In the genomic region with DNA sequence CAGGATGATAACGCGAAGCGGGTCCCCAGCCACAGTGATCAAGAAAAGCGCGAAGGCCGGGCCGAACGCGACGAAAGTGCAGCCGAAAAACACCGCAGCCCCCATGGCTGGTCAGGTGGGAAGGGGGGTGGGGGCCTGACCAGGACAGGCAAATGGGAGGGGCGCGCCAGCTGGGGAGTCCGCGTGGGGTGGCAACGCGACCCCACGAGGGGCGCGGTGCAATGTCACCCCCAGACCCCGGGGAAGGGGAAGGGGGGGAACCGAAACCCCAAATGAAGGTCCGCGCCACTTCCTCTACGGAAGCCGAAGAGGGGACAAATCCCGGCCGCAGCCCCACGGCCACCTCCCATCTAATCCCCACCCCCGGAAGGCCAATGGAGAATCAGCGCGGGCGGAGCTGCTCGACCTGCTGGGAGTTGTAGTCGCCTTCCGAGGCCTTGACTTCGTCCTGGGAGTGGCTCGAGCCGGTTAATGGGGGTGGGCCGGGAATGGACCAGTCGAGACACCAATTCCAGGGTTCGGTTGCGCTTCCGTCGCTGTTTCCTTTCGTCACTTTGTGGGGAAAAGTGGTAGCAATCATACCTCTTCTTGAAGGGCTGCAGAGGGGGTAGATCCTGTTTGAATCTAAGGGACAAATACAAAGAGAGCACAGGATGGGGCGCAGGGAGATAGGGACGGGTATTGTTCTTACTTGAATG, we compare ENCODE assay signal across 1 cellular context.
TF ChIP-seq lines count a peak whose summit lies in the region.

Gene APH1A (minus strand): TSS at position 311 of the 698 bp plus-strand sequence. CDS start 206 bp downstream, at position 105.

TF ChIP-seq in HepG2, 621 proteins besides CTCF, POLR2A, EP300 and RAD21 (continued from another document and continues in another):
- TF ChIP-seq ZNF503 (CRISPR knock-in tag; IDR thresholded peaks at IDR 0.05) = 0 out of 2 replicates have a peak, but pooled peaks have one; percentile 49
- no peak for TF ChIP-seq HNRNPK (IDR thresholded peaks at IDR 0.05; ENCODE audit: low read depth, low read length, poor library complexity, severe bottlenecking)
- 0 out of 2 replicates have a peak, but pooled peaks have one; percentile 16 for TF ChIP-seq PHF21A (CRISPR knock-in tag; IDR thresholded peaks at IDR 0.05)
- no peak for TF ChIP-seq SIX4 (CRISPR knock-in tag; IDR thresholded peaks at IDR 0.05)
- peak; percentile 94; the same call in 1 of the 2 replicates for TF ChIP-seq ZBTB10 (CRISPR knock-in tag; IDR thresholded peaks at IDR 0.05; ENCODE audit: borderline replicate concordance)
- no peak for TF ChIP-seq DNMT3B (CRISPR knock-in tag; conservative IDR thresholded peaks at IDR 0.05)
- no peak for TF ChIP-seq MAFK (conservative IDR thresholded peaks at IDR 0.05 in 1 of 2, IDR thresholded peaks at IDR 0.05 in 1 of 2; ENCODE audit: low read length in 2 of 2)
- TF ChIP-seq ZNF552 (CRISPR knock-in tag; IDR thresholded peaks at IDR 0.05; ENCODE audit: borderline replicate concordance) = no peak
- TF ChIP-seq CHCHD3 (CRISPR knock-in tag; IDR thresholded peaks at IDR 0.05) = no peak
- TF ChIP-seq SMYD3 (CRISPR knock-in tag; IDR thresholded peaks at IDR 0.05) = no peak
- no peak for TF ChIP-seq ATF6 (CRISPR knock-in tag; conservative IDR thresholded peaks at IDR 0.05)
- TF ChIP-seq PAXIP1 (CRISPR knock-in tag; conservative IDR thresholded peaks at IDR 0.05) = no peak
- no peak for TF ChIP-seq MTA3 (CRISPR knock-in tag; IDR thresholded peaks at IDR 0.05)
- TF ChIP-seq ARNT2 (CRISPR knock-in tag; IDR thresholded peaks at IDR 0.05; ENCODE audit: low read depth) = peak; percentile 60; the same call in 1 of the 2 replicates
- TF ChIP-seq KDM3A (CRISPR knock-in tag; IDR thresholded peaks at IDR 0.05; ENCODE audit: low read depth) = no peak; the same call in 1 of the 2 replicates
- TF ChIP-seq GABPA (IDR thresholded peaks at IDR 0.05; ENCODE audit: low read depth, low read length) = peak; percentile 80
- TF ChIP-seq GABPA (CRISPR knock-in tag; IDR thresholded peaks at IDR 0.05; ENCODE audit: low read depth) = peak; percentile 96
- peak; percentile 12; the same call in 1 of the 2 replicates for TF ChIP-seq POGK (CRISPR knock-in tag; conservative IDR thresholded peaks at IDR 0.05)
- TF ChIP-seq, protein P1, sequence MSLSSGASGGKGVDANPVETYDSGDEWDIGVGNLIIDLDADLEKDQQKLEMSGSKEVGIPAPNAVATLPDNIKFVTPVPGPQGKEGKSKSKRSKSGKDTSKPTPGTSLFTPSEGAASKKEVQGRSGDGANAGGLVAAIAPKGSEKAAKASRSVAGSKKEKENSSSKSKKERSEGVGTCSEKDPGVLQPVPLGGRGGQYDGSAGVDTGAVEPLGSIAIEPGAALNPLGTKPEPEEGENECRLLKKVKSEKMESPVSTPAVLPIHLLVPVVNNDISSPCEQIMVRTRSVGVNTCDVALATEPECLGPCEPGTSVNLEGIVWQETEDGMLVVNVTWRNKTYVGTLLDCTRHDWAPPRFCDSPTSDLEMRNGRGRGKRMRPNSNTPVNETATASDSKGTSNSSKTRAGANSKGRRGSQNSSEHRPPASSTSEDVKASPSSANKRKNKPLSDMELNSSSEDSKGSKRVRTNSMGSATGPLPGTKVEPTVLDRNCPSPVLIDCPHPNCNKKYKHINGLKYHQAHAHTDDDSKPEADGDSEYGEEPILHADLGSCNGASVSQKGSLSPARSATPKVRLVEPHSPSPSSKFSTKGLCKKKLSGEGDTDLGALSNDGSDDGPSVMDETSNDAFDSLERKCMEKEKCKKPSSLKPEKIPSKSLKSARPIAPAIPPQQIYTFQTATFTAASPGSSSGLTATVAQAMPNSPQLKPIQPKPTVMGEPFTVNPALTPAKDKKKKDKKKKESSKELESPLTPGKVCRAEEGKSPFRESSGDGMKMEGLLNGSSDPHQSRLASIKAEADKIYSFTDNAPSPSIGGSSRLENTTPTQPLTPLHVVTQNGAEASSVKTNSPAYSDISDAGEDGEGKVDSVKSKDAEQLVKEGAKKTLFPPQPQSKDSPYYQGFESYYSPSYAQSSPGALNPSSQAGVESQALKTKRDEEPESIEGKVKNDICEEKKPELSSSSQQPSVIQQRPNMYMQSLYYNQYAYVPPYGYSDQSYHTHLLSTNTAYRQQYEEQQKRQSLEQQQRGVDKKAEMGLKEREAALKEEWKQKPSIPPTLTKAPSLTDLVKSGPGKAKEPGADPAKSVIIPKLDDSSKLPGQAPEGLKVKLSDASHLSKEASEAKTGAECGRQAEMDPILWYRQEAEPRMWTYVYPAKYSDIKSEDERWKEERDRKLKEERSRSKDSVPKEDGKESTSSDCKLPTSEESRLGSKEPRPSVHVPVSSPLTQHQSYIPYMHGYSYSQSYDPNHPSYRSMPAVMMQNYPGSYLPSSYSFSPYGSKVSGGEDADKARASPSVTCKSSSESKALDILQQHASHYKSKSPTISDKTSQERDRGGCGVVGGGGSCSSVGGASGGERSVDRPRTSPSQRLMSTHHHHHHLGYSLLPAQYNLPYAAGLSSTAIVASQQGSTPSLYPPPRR (CRISPR knock-in tag; IDR thresholded peaks at IDR 0.05; ENCODE audit: borderline replicate concordance) = no peak
- peak; percentile 87 for TF ChIP-seq HMGXB3 (CRISPR knock-in tag; IDR thresholded peaks at IDR 0.05; ENCODE audit: borderline replicate concordance)
- TF ChIP-seq CREM (IDR thresholded peaks at IDR 0.05) = peak; percentile 93
- no peak; the same call in 1 of the 2 replicates for TF ChIP-seq CREM (CRISPR knock-in tag; IDR thresholded peaks at IDR 0.05)
